13 cellular contexts compared by ENCODE assay signal in genomic region chrX:136588060-136588459, GRCh38. TPM values are rescaled to one million over a fixed set of nuclear protein-coding genes. Genes with fewer than 3 reads are reported as not detected.
A peak's percentile ranks its signal among the peaks of the same experiment; 100 is the strongest.
DNase-seq lines count a peak whose midpoint lies in the region; ATAC-seq and TF ChIP-seq lines count a peak whose summit lies in the region.
"Had no signal": no experiment of that assay in that cellular context is flagged by ENCODE, and none has a peak within 500 bp of the region (broad histone marks: within the 10 kb centered on the region; RNA-seq: fewer than 3 reads in every experiment).

No MANE protein-coding gene starts in this region.

- H3K27me3 Mint-ChIP-seq in activated CD4-positive, alpha-beta T cell treated with anti-CD3 and anti-CD28 coated beads, Interleukin-2, amount 10 ng/mL, durations not matched to agents 24 days and 14 days = no peaks in the 10 kb centered on the region

- H4K20me1 ChIP-seq in OCI-LY3 (ENCODE audit: insufficient read depth, low read length) = no peaks in the 10 kb centered on the region
- no peaks in the 10 kb centered on the region for H4K20me1 ChIP-seq in osteoblast (ENCODE audit: insufficient read depth, low read length)

- H2AFZ ChIP-seq in OCI-LY3 (ENCODE audit: low read depth, low read length) (0 out of 2 replicates have a peak overlapping the region, but pooled peaks have one; percentile 45), osteoblast (ENCODE audit: low read length) (no peak overlapping the region)

- H3K27me3 ChIP-seq in OCI-LY3 (ENCODE audit: low read depth, low read length) (no peaks in the 10 kb centered on the region), osteoblast (ENCODE audit: insufficient read depth, low read length) (no peaks in the 10 kb centered on the region)
- H3K27me3 ChIP-seq: ovary, transverse colon had no signal

- no peaks in the 10 kb centered on the region for H3K9me3 Mint-ChIP-seq in activated CD4-positive, alpha-beta T cell treated with anti-CD3 and anti-CD28 coated beads, Interleukin-2, amount 10 ng/mL, durations not matched to agents 24 days and 14 days

- no peak for TF ChIP-seq CTCF in OCI-LY3 (IDR thresholded peaks at IDR 0.05; ENCODE audit: low read depth, low read length)
- TF ChIP-seq CTCF in osteoblast (IDR thresholded peaks at IDR 0.05; ENCODE audit: extremely low read depth, low read depth, low read length) = no peak

- H3K36me3 ChIP-seq in OCI-LY3 (replicated peaks; ENCODE audit: low read depth, low read length) = no peaks in the 10 kb centered on the region
- no peaks in the 10 kb centered on the region for H3K36me3 ChIP-seq in osteoblast (ENCODE audit: insufficient read depth, low read length)
- H3K36me3 ChIP-seq: ovary, transverse colon had no signal

- intact Hi-C loops in activated CD4-positive, alpha-beta T cell treated with anti-CD3 and anti-CD28 coated beads, Interleukin-2, amount 10 ng/mL, durations not matched to agents 24 days and 14 days (cut with micrococcal nuclease) = loop anchor here (1.0 to 5.0 kb wide), 4 partner anchors 10 to 444 kb away; partner anchors contain the start of gene GPR101

- H3K4me3 ChIP-seq in OCI-LY3 (ENCODE audit: low read length) = no peak overlapping the region
- no peak overlapping the region for H3K4me3 ChIP-seq in osteoblast (ENCODE audit: insufficient read depth, low read length)
- H3K4me3 ChIP-seq: ovary, transverse colon had no signal

- H3K4me1 ChIP-seq in OCI-LY3 (ENCODE audit: low read length) = peaks cover 29% of the 10 kb centered on the region
- no peaks in the 10 kb centered on the region for H3K4me1 ChIP-seq in osteoblast (ENCODE audit: insufficient read depth, low read length)
- H3K4me1 ChIP-seq: transverse colon had no signal

- no peaks in the 10 kb centered on the region for H3K9me3 ChIP-seq in OCI-LY3 (ENCODE audit: insufficient read depth, low read length)
- H3K9me3 ChIP-seq in osteoblast (ENCODE audit: low read depth, low read length) = no peaks in the 10 kb centered on the region
- H3K9me3 ChIP-seq: ovary, transverse colon had no signal

- H3K79me2 ChIP-seq in OCI-LY3 (ENCODE audit: low read length) = no peaks in the 10 kb centered on the region
- H3K79me2 ChIP-seq in osteoblast (ENCODE audit: insufficient read depth, low read length) = no peaks in the 10 kb centered on the region

- H3K27ac ChIP-seq in OCI-LY3 (ENCODE audit: low read length) (no peak overlapping the region), osteoblast (ENCODE audit: low read depth, low read length) (no peak overlapping the region)
- H3K27ac ChIP-seq: ovary, transverse colon had no signal

- peak overlapping the region; percentile 62 for H3K4me3 Mint-ChIP-seq in activated CD4-positive, alpha-beta T cell treated with anti-CD3 and anti-CD28 coated beads, Interleukin-2, amount 10 ng/mL, durations not matched to agents 24 days and 14 days

- DNase-seq in activated CD4-positive, alpha-beta T cell treated with anti-CD3 and anti-CD28 coated beads, Interleukin-2, amount 10 ng/mL, durations not matched to agents 24 days and 14 days = peak; percentile 63
- DNase-seq in activated CD4-positive, alpha-beta T cell treated with anti-CD3 and anti-CD28 coated beads for 4 hours = no peak
- DNase-seq in osteoblast (ENCODE audit: insufficient read length, low spot score, missing footprints) = peak; percentile 8
- DNase-seq in NCI-H1436 treated with DMSO at 0.1 percent for 48 hours (lab: John Stamatoyannopoulos, UW) = no peak
- no peak for DNase-seq in NCI-H1048 (lab: John Stamatoyannopoulos, UW)
- no peak for DNase-seq in GM19240 (ENCODE audit: insufficient read length, low spot score)
- DNase-seq: NCI-H2171 treated with DMSO at 0.1 percent for 48 hours, ovary, Right ventricle myocardium superior, transverse colon had no signal

- peak overlapping the region; percentile 87 for H3K27ac Mint-ChIP-seq in activated CD4-positive, alpha-beta T cell treated with anti-CD3 and anti-CD28 coated beads, Interleukin-2, amount 10 ng/mL, durations not matched to agents 24 days and 14 days

- ATAC-seq in GM21576 (IDR thresholded peaks at IDR 0.05; ENCODE audit: unreplicated experiment) = peak; percentile 63
- ATAC-seq: HCT116 had no signal

- H3K4me2 ChIP-seq in OCI-LY3 (ENCODE audit: low read length) (peak overlapping the region; percentile 36), osteoblast (ENCODE audit: insufficient read depth, low read length) (no peak overlapping the region)

- H3K36me3 Mint-ChIP-seq in activated CD4-positive, alpha-beta T cell treated with anti-CD3 and anti-CD28 coated beads, Interleukin-2, amount 10 ng/mL, durations not matched to agents 24 days and 14 days (ENCODE audit: low read depth) = no peaks in the 10 kb centered on the region

- no peak overlapping the region for H3K9ac ChIP-seq in OCI-LY3 (ENCODE audit: low read length)

- H3K4me1 Mint-ChIP-seq in activated CD4-positive, alpha-beta T cell treated with anti-CD3 and anti-CD28 coated beads, Interleukin-2, amount 10 ng/mL, durations not matched to agents 24 days and 14 days = peaks cover 49% of the 10 kb centered on the region

RNA-seq across cellular contexts. Expression of gene VGLL1, which starts 56.0 kb away (rescaled TPM):
- not detected in 2 replicates for total RNA-seq in activated CD4-positive, alpha-beta T cell treated with anti-CD3 and anti-CD28 coated beads, Interleukin-2, amount 10 ng/mL, durations not matched to agents 24 days and 14 days
- not detected in 2 replicates for total RNA-seq in osteoblast
- total RNA-seq: Right ventricle myocardium superior, transverse colon had no signal

RNA-seq across cellular contexts. Expression of gene CD40LG, which starts 59.9 kb away (rescaled TPM):
- 178 and 181 TPM in 2 replicates for total RNA-seq in activated CD4-positive, alpha-beta T cell treated with anti-CD3 and anti-CD28 coated beads, Interleukin-2, amount 10 ng/mL, durations not matched to agents 24 days and 14 days
- total RNA-seq in osteoblast = not detected in 2 replicates
- total RNA-seq: Right ventricle myocardium superior had no signal

Comparison
In these comparisons a context has a peak if more than half of its experiments do, and no peak if none do; other contexts are left out.
1. DNase-seq: peak in activated CD4-positive, alpha-beta T cell treated with anti-CD3 and anti-CD28 coated beads, Interleukin-2, amount 10 ng/mL, durations not matched to agents 24 days and 14 days (single experiment) and osteoblast (single experiment); none in activated CD4-positive, alpha-beta T cell treated with anti-CD3 and anti-CD28 coated beads for 4 hours (0 of 2), NCI-H1436 treated with DMSO at 0.1 percent for 48 hours (single experiment), NCI-H1048 (single experiment) and GM19240 (single experiment).
2. RNA of gene CD40LG, which starts 59.9 kb away (total RNA-seq): 178 to 181 TPM in activated CD4-positive, alpha-beta T cell treated with anti-CD3 and anti-CD28 coated beads, Interleukin-2, amount 10 ng/mL, durations not matched to agents 24 days and 14 days; not detected in osteoblast; every median in the first group is over 100 times any median in the second.